ENCODE assay signal across 1 cellular context in the genomic region with DNA sequence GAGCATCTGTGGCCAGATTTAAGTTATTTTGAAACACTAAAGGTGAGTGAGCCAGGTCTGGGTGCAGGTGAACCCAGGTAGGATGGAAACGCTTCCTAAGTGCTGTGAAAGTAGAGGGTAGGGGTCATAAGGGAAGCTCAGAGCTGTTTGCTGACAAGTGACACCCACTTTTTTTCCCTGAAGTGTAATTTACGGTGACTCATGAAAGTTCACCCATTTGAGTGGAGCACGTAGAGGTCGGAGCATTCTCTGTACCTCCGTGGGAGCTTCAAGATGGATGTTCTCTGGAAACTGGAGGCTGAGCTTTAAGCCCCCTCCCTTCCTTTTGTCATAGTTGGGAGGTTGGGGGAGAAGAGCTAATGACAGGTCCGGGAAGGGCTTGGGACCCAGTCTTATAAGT.
TF ChIP-seq lines count a peak whose summit lies in the region.

No MANE protein-coding gene starts in this region.

TF ChIP-seq in WTC11, 78 proteins besides CTCF, POLR2A, EP300 and RAD21 (continued from another document):
- TF ChIP-seq, protein P1, sequence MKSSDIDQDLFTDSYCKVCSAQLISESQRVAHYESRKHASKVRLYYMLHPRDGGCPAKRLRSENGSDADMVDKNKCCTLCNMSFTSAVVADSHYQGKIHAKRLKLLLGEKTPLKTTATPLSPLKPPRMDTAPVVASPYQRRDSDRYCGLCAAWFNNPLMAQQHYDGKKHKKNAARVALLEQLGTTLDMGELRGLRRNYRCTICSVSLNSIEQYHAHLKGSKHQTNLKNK (CRISPR knock-in tag; IDR thresholded peaks at IDR 0.05): no peak
- no peak for TF ChIP-seq USF1 (CRISPR knock-in tag; IDR thresholded peaks at IDR 0.05)
